Comparison of ENCODE assay signal across 8 cellular contexts in genomic region chr6:41936073-41936837, GRCh38. TPM values are rescaled to one million over a fixed set of nuclear protein-coding genes. Genes with fewer than 3 reads are reported as not detected.
DNase-seq lines count a peak whose midpoint lies in the region; ATAC-seq and TF ChIP-seq lines count a peak whose summit lies in the region.

No MANE protein-coding gene starts in this region.

- H3K27me3 Mint-ChIP-seq in activated CD4-positive, alpha-beta memory T cell treated with anti-CD3 and anti-CD28 coated beads for 36 hours = no peaks in the 10 kb centered on the region

- peak; percentile 39 to 61 for DNase-seq in NCI-H2081 (lab: John Stamatoyannopoulos, UW)
- DNase-seq in NCI-H2081 treated with DMSO at 0.1 percent for 48 hours (lab: John Stamatoyannopoulos, UW) = no peak
- peak; percentile 63 for DNase-seq in NCI-H748 (lab: John Stamatoyannopoulos, UW; ENCODE audit: unreplicated experiment)
- DNase-seq in activated CD4-positive, alpha-beta memory T cell treated with anti-CD3 and anti-CD28 coated beads for 36 hours = peak; percentile 87
- peak; percentile 57 to 85 (median 81) for DNase-seq in dorsolateral prefrontal cortex
- peak; percentile 94 for DNase-seq in medulla oblongata (ENCODE audit: extremely low spot score)
- DNase-seq in stimulated activated CD8-positive, alpha-beta memory T cell treated with anti-CD3 and anti-CD28 coated beads, Interleukin-2, amount 100 ng/mL, for 48 hours (ENCODE audit: low read depth in 2 of 2) = peak; percentile 71 to 76

- H3K36me3 Mint-ChIP-seq in activated CD4-positive, alpha-beta memory T cell treated with anti-CD3 and anti-CD28 coated beads for 36 hours = peaks cover 79% of the 10 kb centered on the region

- H3K4me1 Mint-ChIP-seq in activated CD4-positive, alpha-beta memory T cell treated with anti-CD3 and anti-CD28 coated beads for 36 hours (ENCODE audit: low read depth) = peaks cover 53% of the 10 kb centered on the region

- CTCF ChIA-PET in activated CD4-positive, alpha-beta memory T cell treated with anti-CD3 and anti-CD28 coated beads for 36 hours (lab: Charles Lee) = interaction anchor here (0.6 to 18.7 kb wide), 17 partner anchors 9 to 153 kb away, joined by 3 to 470 read pairs (median 4); partner anchors contain the start of genes BYSL, MED20, TAF8 and TOMM6

- peak overlapping the region; percentile 90 for H3K27ac Mint-ChIP-seq in activated CD4-positive, alpha-beta memory T cell treated with anti-CD3 and anti-CD28 coated beads for 36 hours

- TF ChIP-seq CTCF in dorsolateral prefrontal cortex (IDR thresholded peaks at IDR 0.05 in 54 of 56, conservative IDR thresholded peaks at IDR 0.05 in 2 of 56; ENCODE audit: low read depth in 1 of 56, partially characterized antibody in 56 of 56) = peak; percentile 55 to 89 (median 80)

- ATAC-seq in HG03108 (IDR thresholded peaks at IDR 0.05; ENCODE audit: unreplicated experiment) = peak; percentile 37

- H3K27ac ChIP-seq in dorsolateral prefrontal cortex = peak overlapping the region in 50 of 59 donors; percentile 3 to 92 (median 63)

- intact Hi-C loops in activated CD4-positive, alpha-beta memory T cell treated with anti-CD3 and anti-CD28 coated beads for 36 hours (cut with micrococcal nuclease) = loop anchor here (1.0 to 5.0 kb wide), 4 partner anchors 41 to 149 kb away; partner anchors contain the start of genes TOMM6 and USP49
- intact Hi-C loops in dorsolateral prefrontal cortex (cut with DNase I) = loop anchor here in 1 of 2 donors (5.0 kb wide), 4 partner anchors 89 to 611 kb away; partner anchors contain the start of genes TFEB and TOMM6

- no peaks in the 10 kb centered on the region for H3K9me3 Mint-ChIP-seq in activated CD4-positive, alpha-beta memory T cell treated with anti-CD3 and anti-CD28 coated beads for 36 hours

- POLR2A ChIA-PET in activated CD4-positive, alpha-beta memory T cell treated with anti-CD3 and anti-CD28 coated beads for 36 hours (lab: Charles Lee) = interaction anchor here (0.9 to 12.8 kb wide), 6 partner anchors 8 to 115 kb away, joined by 3 to 177 read pairs (median 5); partner anchors contain the start of genes BYSL and MED20

- H3K27me3 ChIP-seq in dorsolateral prefrontal cortex = no peaks in the 10 kb centered on the region

- H3K4me3 ChIP-seq in dorsolateral prefrontal cortex = peak overlapping the region in 10 of 59 donors; percentile 2 to 34 (median 16)

- H3K4me3 Mint-ChIP-seq in activated CD4-positive, alpha-beta memory T cell treated with anti-CD3 and anti-CD28 coated beads for 36 hours = peak overlapping the region; percentile 99

RNA-seq across cellular contexts. Expression of gene CCND3, which starts 5.4 kb away (rescaled TPM):
- 100 to 1,000 TPM; 570 to 573 TPM for total RNA-seq in activated CD4-positive, alpha-beta memory T cell treated with anti-CD3 and anti-CD28 coated beads for 36 hours
- total RNA-seq in dorsolateral prefrontal cortex = 100 to 1,000 TPM in 21 of 120 experiments, 10 to 100 TPM in 99; 55.7 to 135 (median 83.5) TPM

RNA-seq across cellular contexts. Expression of gene BYSL, which starts 15.0 kb away (rescaled TPM):
- 10 to 100 TPM; 46.6 to 51.0 TPM for total RNA-seq in activated CD4-positive, alpha-beta memory T cell treated with anti-CD3 and anti-CD28 coated beads for 36 hours
- 10 to 100 TPM in 69 of 120 experiments, 1 to 10 TPM in 51; 6.6 to 16.7 (median 10.7) TPM for total RNA-seq in dorsolateral prefrontal cortex

RNA-seq across cellular contexts. Expression of gene MED20, which starts 15.3 kb away (rescaled TPM):
- total RNA-seq in activated CD4-positive, alpha-beta memory T cell treated with anti-CD3 and anti-CD28 coated beads for 36 hours = 10 to 100 TPM; 18.2 to 18.3 TPM
- total RNA-seq in dorsolateral prefrontal cortex = 10 to 100 TPM in 118 of 120 experiments, 1 to 10 TPM in 2; 7.2 to 21.0 (median 14.8) TPM

RNA-seq across cellular contexts. Expression of gene USP49, which starts 41.1 kb away (rescaled TPM):
- 1 to 10 TPM; 6.1 to 6.3 TPM for total RNA-seq in activated CD4-positive, alpha-beta memory T cell treated with anti-CD3 and anti-CD28 coated beads for 36 hours
- 10 to 100 TPM in 92 of 120 experiments, 1 to 10 TPM in 28; 7.2 to 16.4 (median 11.2) TPM for total RNA-seq in dorsolateral prefrontal cortex

Comparison
In these comparisons a context has a peak if more than half of its experiments do, and no peak if none do; other contexts are left out.
1. RNA of gene CCND3, which starts 5.4 kb away (total RNA-seq): 570 to 573 TPM in activated CD4-positive, alpha-beta memory T cell treated with anti-CD3 and anti-CD28 coated beads for 36 hours; 55.7 to 135 TPM in dorsolateral prefrontal cortex; every median in the first group is over 4 times any median in the second.